8 cellular contexts compared by ENCODE assay signal in genomic region chr22:30325065-30325720, GRCh38. TPM values are rescaled to one million over a fixed set of nuclear protein-coding genes. Genes with fewer than 3 reads are reported as not detected.
A peak's percentile ranks its signal among the peaks of the same experiment; 100 is the strongest.
DNase-seq lines count a peak whose midpoint lies in the region; ATAC-seq and TF ChIP-seq lines count a peak whose summit lies in the region.

No MANE protein-coding gene starts in this region.

- peak overlapping the region; percentile 98 for H3K4me2 ChIP-seq in DND-41 (ENCODE audit: insufficient read depth, low read length)
- peak overlapping the region; percentile 98; the same call in 1 of the 2 replicates for H3K4me2 ChIP-seq in OCI-LY3 (ENCODE audit: low read length)

- H3K4me1 ChIP-seq in DND-41 (ENCODE audit: insufficient read depth, low read length) (peaks cover 70% of the 10 kb centered on the region), OCI-LY3 (ENCODE audit: low read length) (peaks cover 12% of the 10 kb centered on the region), muscle layer of colon (ENCODE audit: insufficient read depth, low read length) (peaks cover 55% of the 10 kb centered on the region)
- peaks cover 56% of the 10 kb centered on the region for H3K4me1 ChIP-seq in effector memory CD4-positive, alpha-beta T cell (ENCODE audit: control insufficient read depth, insufficient read depth, low read length, poor library complexity, severe bottlenecking)

- no peak for DNase-seq in DND-41
- no peak for DNase-seq in effector memory CD4-positive, alpha-beta T cell
- DNase-seq in left lobe of liver (ENCODE audit: low spot score): no peak
- DNase-seq in activated effector memory CD4-positive, alpha-beta T cell treated with Interleukin-2 at 50 U/mL for 16 hours: no peak

- H3K27ac ChIP-seq in DND-41 (ENCODE audit: low read length) (peak overlapping the region; percentile 74), OCI-LY3 (ENCODE audit: low read length) (no peak overlapping the region), muscle layer of colon (ENCODE audit: low read depth, low read length) (peak overlapping the region; percentile 51)
- peak overlapping the region; percentile 73 for H3K27ac ChIP-seq in effector memory CD4-positive, alpha-beta T cell (ENCODE audit: insufficient read depth, low read length, poor library complexity, severe bottlenecking)

- H2AFZ ChIP-seq in DND-41 (ENCODE audit: low read depth, low read length) (no peak overlapping the region), OCI-LY3 (ENCODE audit: low read depth, low read length) (no peak overlapping the region)

- ATAC-seq in DND-41 (ENCODE audit: insufficient read depth, low read depth) (no peak), GM19467 (IDR thresholded peaks at IDR 0.05; ENCODE audit: unreplicated experiment) (no peak), HG03039 (IDR thresholded peaks at IDR 0.05; ENCODE audit: unreplicated experiment) (no peak), left lobe of liver (no peak)

- H3K79me2 ChIP-seq in DND-41 (ENCODE audit: insufficient read depth, low read length) (peaks cover 65% of the 10 kb centered on the region), OCI-LY3 (ENCODE audit: low read length) (no peaks in the 10 kb centered on the region)

- peaks cover 40% of the 10 kb centered on the region for H4K20me1 ChIP-seq in DND-41 (ENCODE audit: insufficient read depth, low read length)
- peaks cover 3% of the 10 kb centered on the region; the same call in 1 of the 2 replicates for H4K20me1 ChIP-seq in OCI-LY3 (ENCODE audit: insufficient read depth, low read length)

- no peaks in the 10 kb centered on the region for H3K9me3 ChIP-seq in DND-41 (ENCODE audit: insufficient read depth, low read length, severe bottlenecking)
- no peaks in the 10 kb centered on the region for H3K9me3 ChIP-seq in OCI-LY3 (ENCODE audit: insufficient read depth, low read length)
- H3K9me3 ChIP-seq in effector memory CD4-positive, alpha-beta T cell (ENCODE audit: control insufficient read depth, low read length): no peaks in the 10 kb centered on the region
- H3K9me3 ChIP-seq in muscle layer of colon (ENCODE audit: low read length): no peaks in the 10 kb centered on the region

- H3K9ac ChIP-seq in DND-41 (ENCODE audit: low read depth, low read length) (peak overlapping the region; percentile 86), OCI-LY3 (ENCODE audit: low read length) (no peak overlapping the region), muscle layer of colon (ENCODE audit: low read length) (peak overlapping the region; percentile 60)

- H3K27me3 ChIP-seq in DND-41 (ENCODE audit: insufficient read depth, low read length, poor library complexity) (no peaks in the 10 kb centered on the region), OCI-LY3 (ENCODE audit: low read depth, low read length) (no peaks in the 10 kb centered on the region), muscle layer of colon (ENCODE audit: control insufficient read depth in 1 of 2, insufficient read depth in 2 of 2, low read length in 2 of 2) (no peaks in the 10 kb centered on the region)
- no peaks in the 10 kb centered on the region for H3K27me3 ChIP-seq in effector memory CD4-positive, alpha-beta T cell (replicated peaks; ENCODE audit: control insufficient read depth, insufficient read depth, low read length, poor library complexity, severe bottlenecking)

- H3K36me3 ChIP-seq in DND-41 (ENCODE audit: insufficient read depth, low read length) (peaks cover 45% of the 10 kb centered on the region), OCI-LY3 (replicated peaks; ENCODE audit: low read depth, low read length) (no peaks in the 10 kb centered on the region), muscle layer of colon (ENCODE audit: insufficient read depth, low read length) (peaks cover 2% of the 10 kb centered on the region)
- no peaks in the 10 kb centered on the region for H3K36me3 ChIP-seq in effector memory CD4-positive, alpha-beta T cell (ENCODE audit: control insufficient read depth, insufficient read depth, low read length)

- TF ChIP-seq CTCF in DND-41 (IDR thresholded peaks at IDR 0.05; ENCODE audit: borderline replicate concordance, extremely low read depth, low read length, poor library complexity, severe bottlenecking) (no peak), OCI-LY3 (IDR thresholded peaks at IDR 0.05; ENCODE audit: low read depth, low read length) (no peak)

- H3K4me3 ChIP-seq in DND-41 (ENCODE audit: low read depth in 1 of 2, low read length in 2 of 2): peak overlapping the region; percentile 85 to 94; a peak in 3 of 4 replicates
- no peak overlapping the region for H3K4me3 ChIP-seq in OCI-LY3 (ENCODE audit: low read length)
- peak overlapping the region; percentile 95 for H3K4me3 ChIP-seq in effector memory CD4-positive, alpha-beta T cell (ENCODE audit: insufficient read depth, low read depth, low read length, poor library complexity, severe bottlenecking)
- H3K4me3 ChIP-seq in muscle layer of colon (ENCODE audit: low read depth in 1 of 2, low read length in 2 of 2): peak overlapping the region; percentile 74 to 82

RNA-seq across cellular contexts. Expression of gene TBC1D10A, which starts 1.5 kb away (rescaled TPM):
- 19.7 TPM for total RNA-seq in left lobe of liver

RNA-seq across cellular contexts. Expression of gene SF3A1, which starts 31.5 kb away (rescaled TPM):
- total RNA-seq in left lobe of liver: 73.3 TPM

RNA-seq across cellular contexts. Expression of gene CCDC157, which starts 31.6 kb away (rescaled TPM):
- total RNA-seq in left lobe of liver: 0.78 TPM

RNA-seq across cellular contexts. Expression of gene CASTOR1, which starts 35.9 kb away (rescaled TPM):
- 9.7 TPM for total RNA-seq in left lobe of liver

RNA-seq across cellular contexts. Expression of gene OSM, which starts 58.5 kb away (rescaled TPM):
- total RNA-seq in left lobe of liver: 0.10 TPM
